In genomic region chr11:110431212-110432073, GRCh38 we compare ENCODE assay signal across 8 cellular contexts. TPM values are rescaled to one million over a fixed set of nuclear protein-coding genes. Genes with fewer than 3 reads are reported as not detected.
DNase-seq lines count a peak whose midpoint lies in the region; ATAC-seq and TF ChIP-seq lines count a peak whose summit lies in the region.

No MANE protein-coding gene starts in this region.

- H3K27me3 ChIP-seq in heart right ventricle (no peaks in the 10 kb centered on the region), psoas muscle (ENCODE audit: insufficient read depth in 3 of 3, low read length in 2 of 3) (no peaks in the 10 kb centered on the region)

- H3K4me1 ChIP-seq in heart right ventricle: peaks cover 0 to 60% (median 45%) of the 10 kb centered on the region in 9 donors
- H3K4me1 ChIP-seq in psoas muscle: peaks cover 48% of the 10 kb centered on the region

- H3K9me3 ChIP-seq in heart right ventricle (no peaks in the 10 kb centered on the region), psoas muscle (no peaks in the 10 kb centered on the region)

- WGBS in heart right ventricle, 2 donors: 34 to 43% methylated on average over 10 of the region's 10 CpGs
- WGBS in psoas muscle, 3 donors: 42 to 49% (median 48%) methylated on average over 10 of the region's 10 CpGs
- WGBS in lower leg skin, 2 donors: 22 to 23% methylated on average over 10 of the region's 10 CpGs

- H3K27ac ChIP-seq in heart right ventricle: peak overlapping the region in 8 of 10 donors; percentile 93 to 96 (median 95)
- peak overlapping the region; percentile 92 for H3K27ac ChIP-seq in psoas muscle

- TF ChIP-seq CTCF in heart right ventricle (IDR thresholded peaks at IDR 0.05) (no peak), epithelial cell of esophagus (IDR thresholded peaks at IDR 0.05; ENCODE audit: insufficient read depth, low read depth, low read length, missing control alignments) (no peak), psoas muscle (IDR thresholded peaks at IDR 0.05) (no peak), lower leg skin (IDR thresholded peaks at IDR 0.05) (no peak)

- H3K4me3 ChIP-seq in heart right ventricle (peak overlapping the region; percentile 55 to 94 (median 88)), epithelial cell of esophagus (ENCODE audit: low read length) (peak overlapping the region; percentile 94), psoas muscle (peak overlapping the region; percentile 87), lower leg skin (ENCODE audit: low read depth, poor library complexity, severe bottlenecking) (no peak overlapping the region)

- intact Hi-C loops in heart right ventricle (cut with DNase I) (loop anchor here (2.0 to 10.0 kb wide), 10 partner anchors 54 to 803 kb away; partner anchors contain the start of genes RDX (in 1 of the 10) and ZC3H12C (in 1 of the 10)), Right ventricle myocardium inferior (cut with DNase I) (loop anchor here (1.0 to 10.0 kb wide), 3 partner anchors 54 to 233 kb away; partner anchors contain the start of gene RDX), psoas muscle (cut with DNase I) (loop anchor here (2.0 to 5.0 kb wide), 4 partner anchors 54 to 231 kb away; partner anchors contain the start of gene RDX (in 1 of the 2)), lower leg skin (cut with DNase I; ENCODE audit: low total_unique reads) (no loop called here)

- ATAC-seq in heart right ventricle (no peak), Right ventricle myocardium inferior (no peak), psoas muscle (no peak), GM21360 (IDR thresholded peaks at IDR 0.05; ENCODE audit: unreplicated experiment) (no peak), GM21367 (IDR thresholded peaks at IDR 0.05; ENCODE audit: unreplicated experiment) (no peak)

- no peak for TF ChIP-seq POLR2A in lower leg skin (IDR thresholded peaks at IDR 0.05)

- H3K36me3 ChIP-seq in heart right ventricle (peaks cover 0 to under 1% (median 0%) of the 10 kb centered on the region in 9 donors), psoas muscle (ENCODE audit: insufficient read depth in 1 of 2, low read depth in 1 of 2) (no peaks in the 10 kb centered on the region)

- no peak for DNase-seq in heart right ventricle
- no peak for DNase-seq in Right ventricle myocardium inferior (ENCODE audit: missing footprints)
- peak; percentile 57 for DNase-seq in RPMI8226
- peak; percentile 59 for DNase-seq in epithelial cell of esophagus (ENCODE audit: low read depth)
- DNase-seq in psoas muscle: no peak
- no peak for DNase-seq in lower leg skin (ENCODE audit: low spot score in 2 of 2)

RNA-seq across cellular contexts. Expression of gene FDX1, which starts 1.7 kb away (rescaled TPM):
- 10 to 100 TPM; 18.4 to 30.3 (median 22.0) TPM for total RNA-seq in heart right ventricle
- polyA plus RNA-seq in heart right ventricle: 10 to 100 TPM; 11.5 to 12.2 TPM
- 22.5 TPM for total RNA-seq in Right ventricle myocardium inferior
- 10 to 100 TPM; 14.0 to 23.7 (median 15.6) TPM for total RNA-seq in psoas muscle
- polyA plus RNA-seq in psoas muscle: 10 to 100 TPM; 13.6 to 20.7 (median 15.2) TPM
- 10 to 100 TPM; 11.1 to 13.8 (median 12.5) TPM for total RNA-seq in lower leg skin

Comparison
In these comparisons a context has a peak if more than half of its experiments do, and no peak if none do; other contexts are left out.
1. DNase-seq: peak in RPMI8226 (single experiment) and epithelial cell of esophagus (single experiment); none in heart right ventricle (0 of 2), Right ventricle myocardium inferior (single experiment), psoas muscle (0 of 2) and lower leg skin (0 of 2).